In genomic region chr1:71080178-71080781, GRCh38 we compare ENCODE assay signal across 8 cellular contexts.
DNase-seq lines count a peak whose midpoint lies in the region; ATAC-seq lines count a peak whose summit lies in the region.

No MANE protein-coding gene starts in this region.

- H3K4me3 ChIP-seq in adipocyte (ENCODE audit: low read length) (peak overlapping the region; percentile 92), iPS-20b (ENCODE audit: low read length) (peak overlapping the region; percentile 98)

- H3K36me3 ChIP-seq in adipocyte (ENCODE audit: control insufficient read depth, insufficient read depth, low read length, severe bottlenecking) (peaks cover 32% of the 10 kb centered on the region), iPS-20b (ENCODE audit: insufficient read depth, low read depth, low read length) (peaks cover 42% of the 10 kb centered on the region)

- peak; percentile 1 to 41 for DNase-seq in NCI-H2081 (lab: John Stamatoyannopoulos, UW)
- DNase-seq in NCI-H2081 treated with DMSO at 0.1 percent for 48 hours (lab: John Stamatoyannopoulos, UW): no peak
- peak; percentile 60 for DNase-seq in NCI-H146 (lab: John Stamatoyannopoulos, UW)
- DNase-seq in adipocyte (ENCODE audit: low read depth): peak; percentile 48
- DNase-seq in stimulated activated CD4-positive, alpha-beta T cell treated with anti-CD3 and anti-CD28 coated beads, Interleukin-2, amount 100 ng/mL, for 4 hours (ENCODE audit: low read depth): peak; percentile 14
- no peak for DNase-seq in NCI-H1048 (lab: John Stamatoyannopoulos, UW)

- peak overlapping the region; percentile 44 for H3K27ac ChIP-seq in iPS-20b (ENCODE audit: low read length)

- ATAC-seq in GM21723 (IDR thresholded peaks at IDR 0.05; ENCODE audit: unreplicated experiment): peak; percentile 21

- peak overlapping the region; percentile 96 for H3K9ac ChIP-seq in adipocyte (ENCODE audit: low read length)
- H3K9ac ChIP-seq in iPS-20b (ENCODE audit: low read depth, low read length): peak overlapping the region; percentile 88

- H3K27me3 ChIP-seq in adipocyte (replicated peaks; ENCODE audit: control insufficient read depth, insufficient read depth, low read length) (no peaks in the 10 kb centered on the region), iPS-20b (ENCODE audit: insufficient read depth, low read length) (peaks cover 34% of the 10 kb centered on the region)

- H3K4me1 ChIP-seq in adipocyte (ENCODE audit: control insufficient read depth, insufficient read depth, low read length) (peaks cover 26% of the 10 kb centered on the region), iPS-20b (ENCODE audit: insufficient read depth, low read length) (peaks cover 8% of the 10 kb centered on the region)

- H3K9me3 ChIP-seq in adipocyte (ENCODE audit: control insufficient read depth, low read length): no peaks in the 10 kb centered on the region
- no peaks in the 10 kb centered on the region for H3K9me3 ChIP-seq in iPS-20b (ENCODE audit: insufficient read depth, low read depth, low read length)

Comparison
In these comparisons a context has a peak if more than half of its experiments do, and no peak if none do; other contexts are left out.
1. DNase-seq: peak in NCI-H2081 (2 of 2), NCI-H146 (single experiment), adipocyte (single experiment) and stimulated activated CD4-positive, alpha-beta T cell treated with anti-CD3 and anti-CD28 coated beads, Interleukin-2, amount 100 ng/mL, for 4 hours (single experiment); none in NCI-H2081 treated with DMSO at 0.1 percent for 48 hours (single experiment) and NCI-H1048 (single experiment).